In genomic region chrX:41276661-41277506, GRCh38 we compare ENCODE assay signal across 8 cellular contexts. TPM values are rescaled to one million over a fixed set of nuclear protein-coding genes. Genes with fewer than 3 reads are reported as not detected.
A peak's percentile ranks its signal among the peaks of the same experiment; 100 is the strongest.
DNase-seq lines count a peak whose midpoint lies in the region; ATAC-seq and TF ChIP-seq lines count a peak whose summit lies in the region.

No MANE protein-coding gene starts in this region.

- intact Hi-C loops in aorta (cut with DNase I): loop anchor here in 1 of 2 donors (2.0 to 10.0 kb wide), 2 partner anchors 22 to 278 kb away; no protein-coding TSS in a partner anchor

- H3K4ac ChIP-seq in mesendoderm (ENCODE audit: low read depth, low read length): no peak overlapping the region

- peak; percentile 33 for ATAC-seq in aorta (ENCODE audit: low FRiP score)

- no peak overlapping the region for H4K8ac ChIP-seq in mesendoderm (ENCODE audit: low read depth, low read length)

- no peaks in the 10 kb centered on the region for H3K36me3 ChIP-seq in BE2C
- H3K36me3 ChIP-seq in HUES6 (ENCODE audit: control insufficient read depth, insufficient read depth, low read length): no peaks in the 10 kb centered on the region
- H3K36me3 ChIP-seq in mesendoderm (ENCODE audit: control insufficient read depth, insufficient read depth, low read length): no peaks in the 10 kb centered on the region
- no peaks in the 10 kb centered on the region for H3K36me3 ChIP-seq in aorta (ENCODE audit: control insufficient read depth in 1 of 2, insufficient read depth in 2 of 2, low read length in 1 of 2)

- H4K5ac ChIP-seq in mesendoderm (ENCODE audit: low read length): no peak overlapping the region

- no peak overlapping the region for H2BK15ac ChIP-seq in mesendoderm (replicated peaks; ENCODE audit: low read depth)

- H2AK5ac ChIP-seq in mesendoderm (ENCODE audit: low read length): no peak overlapping the region

- peak overlapping the region; percentile 11 for H3K4me2 ChIP-seq in mesendoderm (ENCODE audit: low read length)

- no peaks in the 10 kb centered on the region for H3K27me3 ChIP-seq in BE2C
- no peaks in the 10 kb centered on the region for H3K27me3 ChIP-seq in HUES6 (ENCODE audit: control insufficient read depth, insufficient read depth, low read length)
- no peaks in the 10 kb centered on the region for H3K27me3 ChIP-seq in mesendoderm (ENCODE audit: insufficient read depth, low read length, poor library complexity)
- no peaks in the 10 kb centered on the region for H3K27me3 ChIP-seq in aorta (ENCODE audit: control insufficient read depth in 1 of 2, insufficient read depth in 2 of 2, low read length in 1 of 2)

- WGBS in mesendoderm (ENCODE audit: extremely low coverage, insufficient coverage, low lambda C conversion rate): no CpG with 5 or more reads among the region's 19 CpGs
- 34 to 37% methylated on average over 19 of the region's 19 CpGs for WGBS in aorta, 2 donors

- no peak overlapping the region for H2BK5ac ChIP-seq in mesendoderm (ENCODE audit: low read length)

- no peak for TF ChIP-seq CTCF in BE2C (IDR thresholded peaks at IDR 0.05; ENCODE audit: low read depth, low read length)

- no peaks in the 10 kb centered on the region for H3K4me1 ChIP-seq in BE2C
- H3K4me1 ChIP-seq in HUES6 (ENCODE audit: control insufficient read depth, insufficient read depth, low read length): peaks cover 8% of the 10 kb centered on the region
- H3K4me1 ChIP-seq in mesendoderm (ENCODE audit: control insufficient read depth, low read depth, low read length): no peaks in the 10 kb centered on the region
- no peaks in the 10 kb centered on the region for H3K4me1 ChIP-seq in aorta (ENCODE audit: control insufficient read depth in 1 of 2, insufficient read depth in 2 of 2, low read length in 2 of 2)

- DNase-seq in BE2C: no peak
- no peak for DNase-seq in mesendoderm
- no peak for DNase-seq in aorta
- no peak for DNase-seq in kidney glomerular epithelial cell (lab: John Stamatoyannopoulos, UW)
- no peak for DNase-seq in NCI-H69 (lab: John Stamatoyannopoulos, UW)
- no peak for DNase-seq in CD1c-positive myeloid dendritic cell (ENCODE audit: extremely low spot score)

- no peaks in the 10 kb centered on the region for H3K9me3 ChIP-seq in BE2C
- H3K9me3 ChIP-seq in HUES6 (ENCODE audit: control insufficient read depth, insufficient read depth, low read depth, low read length): 0 out of 2 replicates have a peak, but pooled peaks cover 3% of the 10 kb centered on the region
- H3K9me3 ChIP-seq in aorta (ENCODE audit: control insufficient read depth, low read length): no peaks in the 10 kb centered on the region

- H3K9ac ChIP-seq in HUES6 (ENCODE audit: low read length) (peak overlapping the region; percentile 84), mesendoderm (ENCODE audit: low read length) (peak overlapping the region; percentile 53)

- H2BK120ac ChIP-seq in mesendoderm (ENCODE audit: low read depth, low read length): no peak overlapping the region

- peak overlapping the region; percentile 91; the same call in 1 of the 2 replicates for H3K27ac ChIP-seq in HUES6 (ENCODE audit: low read depth, low read length)
- H3K27ac ChIP-seq in angular gyrus (ENCODE audit: low read depth, low read length): peak overlapping the region; percentile 48
- no peak overlapping the region for H3K27ac ChIP-seq in mesendoderm (ENCODE audit: low read depth, low read length)
- H3K27ac ChIP-seq in aorta (ENCODE audit: low read depth in 1 of 2, low read length in 2 of 2): no peak overlapping the region

- H3K23ac ChIP-seq in mesendoderm (ENCODE audit: low read length): no peak overlapping the region

- H3K56ac ChIP-seq in mesendoderm (ENCODE audit: low read length): peak overlapping the region; percentile 76

- peak overlapping the region; percentile 63 for H3K4me3 ChIP-seq in BE2C (ENCODE audit: low read depth, low read length)
- peak overlapping the region; percentile 74 for H3K4me3 ChIP-seq in HUES6 (ENCODE audit: low read depth, low read length)
- no peak overlapping the region for H3K4me3 ChIP-seq in mesendoderm (ENCODE audit: low read length)
- H3K4me3 ChIP-seq in aorta (ENCODE audit: low read length in 2 of 2): peak overlapping the region; percentile 13 to 21

- no peaks in the 10 kb centered on the region for H3K79me1 ChIP-seq in mesendoderm (ENCODE audit: low read length)

- H3K18ac ChIP-seq in mesendoderm (ENCODE audit: low read length): no peak overlapping the region

- H3K79me2 ChIP-seq in mesendoderm (ENCODE audit: control insufficient read depth, insufficient read depth, low read length): no peaks in the 10 kb centered on the region

RNA-seq across cellular contexts. Expression of gene DDX3X, which starts 57.1 kb away (rescaled TPM):
- polyA plus RNA-seq in BE2C (2012; ENCODE audit: insufficient read depth, insufficient read length, low read depth): 73.2 TPM
- 156 TPM for polyA plus RNA-seq in mesendoderm (2013, experiment 1 of 2)
- 152 TPM for polyA plus RNA-seq in mesendoderm (2013, experiment 2 of 2)
- total RNA-seq in aorta: 100 to 1,000 TPM; 361 to 465 TPM
- 100 to 1,000 TPM in 1 of 2 donors, 10 to 100 TPM in 1; 65.0 to 133 TPM for polyA plus RNA-seq in aorta

Comparison
In these comparisons a context has a peak if more than half of its experiments do, and no peak if none do; other contexts are left out.
1. H3K27ac ChIP-seq: peak in HUES6 (single experiment) and angular gyrus (single experiment); none in mesendoderm (single experiment) and aorta (0 of 2).